10 cellular contexts compared by ENCODE assay signal in genomic region chr1:208475951-208476824, GRCh38.
A peak's percentile ranks its signal among the peaks of the same experiment; 100 is the strongest.
DNase-seq lines count a peak whose midpoint lies in the region; ATAC-seq and TF ChIP-seq lines count a peak whose summit lies in the region.
"Had no signal": no experiment of that assay in that cellular context is flagged by ENCODE, and none has a peak within 500 bp of the region (broad histone marks: within the 10 kb centered on the region; RNA-seq: fewer than 3 reads in every experiment).

No MANE protein-coding gene starts in this region.

- no peak overlapping the region for H3K27ac Mint-ChIP-seq in MCF 10A (ENCODE audit: low read depth, unreplicated experiment)
- H3K27ac Mint-ChIP-seq: activated naive CD8-positive, alpha-beta T cell had no signal

- peak; percentile 38 for DNase-seq in NCI-H1092 treated with DMSO at 0.1 percent for 48 hours (lab: John Stamatoyannopoulos, UW)
- DNase-seq in NCI-H1092 (lab: John Stamatoyannopoulos, UW), result no peak
- no peak for DNase-seq in MCF 10A (ENCODE audit: unreplicated experiment)
- no peak for DNase-seq in left lobe of liver (ENCODE audit: low spot score)
- peak; percentile 81 to 82 for DNase-seq in thyroid gland
- no peak for DNase-seq in activated CD4-positive, alpha-beta T cell treated with anti-CD3 and anti-CD28 coated beads, Interleukin-2, amount 50 U/mL, for 48 hours
- no peak for DNase-seq in NCI-H524 treated with DMSO at 0.1 percent for 48 hours (lab: John Stamatoyannopoulos, UW)
- DNase-seq in activated gamma-delta T cell (lab: John Stamatoyannopoulos, UW), result no peak
- DNase-seq: NCI-H2107 had no signal

- no peak for TF ChIP-seq POLR2A in thyroid gland (IDR thresholded peaks at IDR 0.05)

- peaks cover 7% of the 10 kb centered on the region for H3K4me1 Mint-ChIP-seq in MCF 10A (ENCODE audit: insufficient read depth, unreplicated experiment)

- H3K27me3 ChIP-seq in thyroid gland, result no peaks in the 10 kb centered on the region

- H3K4me1 ChIP-seq in thyroid gland, result peaks cover 35 to 53% of the 10 kb centered on the region in 2 donors

- TF ChIP-seq CTCF in MCF 10A (IDR thresholded peaks at IDR 0.05; ENCODE audit: unreplicated experiment) (peak; percentile 11), thyroid gland (IDR thresholded peaks at IDR 0.05) (peak in 5 of 6 experiments; percentile 23 to 94 (median 74))

- peak; percentile 54 for ATAC-seq in left lobe of liver

- no peaks in the 10 kb centered on the region for H3K27me3 Mint-ChIP-seq in MCF 10A (ENCODE audit: insufficient read depth, unreplicated experiment)

- no peaks in the 10 kb centered on the region for H3K36me3 ChIP-seq in thyroid gland

- POLR2A ChIA-PET in MCF 10A (lab: Yijun Ruan, JAX), result no interaction called here

- H3K4me3 ChIP-seq in thyroid gland (replicated peaks in 1 of 3), result no peak overlapping the region

- intact Hi-C loops in MCF 10A (cut with micrococcal nuclease), result no loop called here
- intact Hi-C loops in thyroid gland (cut with DNase I), result no loop called here

- no TSS peak for BruUV-seq in MCF 10A (replicated peaks; lab: Mats Ljungman, UMichigan)

- CTCF ChIA-PET in MCF 10A (lab: Yijun Ruan, JAX), result interaction anchor here (0.5 to 1.2 kb wide), 5 partner anchors 23 to 444 kb away, joined by 3 read pairs; no protein-coding TSS in a partner anchor

- H3K9me3 Mint-ChIP-seq in MCF 10A (ENCODE audit: unreplicated experiment), result no peaks in the 10 kb centered on the region

- H3K9me3 ChIP-seq in thyroid gland, result no peaks in the 10 kb centered on the region

- 20 to 30% methylated on average over 5 of the region's 5 CpGs for WGBS in thyroid gland, 2 donors

- peak overlapping the region; percentile 51 to 84 (median 67) for H3K27ac ChIP-seq in thyroid gland

- no peak overlapping the region for H3K4me3 Mint-ChIP-seq in MCF 10A (ENCODE audit: unreplicated experiment)
- H3K4me3 Mint-ChIP-seq: activated naive CD8-positive, alpha-beta T cell had no signal

- no peaks in the 10 kb centered on the region for H3K36me3 Mint-ChIP-seq in MCF 10A (ENCODE audit: insufficient read depth, unreplicated experiment)
- H3K36me3 Mint-ChIP-seq: activated naive CD8-positive, alpha-beta T cell had no signal

Comparison
In these comparisons a context has a peak if more than half of its experiments do, and no peak if none do; other contexts are left out.
1. DNase-seq: peak in NCI-H1092 treated with DMSO at 0.1 percent for 48 hours (single experiment) and thyroid gland (2 of 2); none in NCI-H1092 (single experiment), MCF 10A (single experiment), left lobe of liver (single experiment), activated CD4-positive, alpha-beta T cell treated with anti-CD3 and anti-CD28 coated beads, Interleukin-2, amount 50 U/mL, for 48 hours (0 of 2), NCI-H524 treated with DMSO at 0.1 percent for 48 hours (single experiment) and activated gamma-delta T cell (single experiment).